In the genomic region with DNA sequence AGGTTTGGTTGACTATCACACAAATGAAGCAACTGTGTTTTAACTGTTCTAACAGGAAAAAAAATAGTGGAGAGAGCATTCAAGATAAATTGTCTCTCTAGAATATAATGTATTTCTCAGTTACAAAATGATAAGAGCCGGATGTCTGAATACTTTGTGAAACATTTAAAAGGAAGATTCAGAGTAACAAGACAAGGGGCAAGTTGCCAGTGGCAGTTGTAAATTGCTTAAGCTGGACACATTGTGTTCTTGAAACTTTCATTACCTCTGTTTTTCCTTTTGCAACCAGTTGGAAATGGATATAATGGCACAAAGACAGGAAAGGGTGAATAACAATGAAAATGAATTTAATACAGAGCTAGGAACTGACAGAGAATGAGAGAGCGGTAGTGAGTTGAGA, we compare ENCODE assay signal across 33 cellular contexts.
"Had no signal": no experiment of that assay in that cellular context is flagged by ENCODE, and none has a peak within 500 bp of the region (broad histone marks: within the 10 kb centered on the region; RNA-seq: fewer than 3 reads in every experiment).

No MANE protein-coding gene starts in this region.

- FAIRE-seq: astrocyte had no signal

- H3K9me3 ChIP-seq: body of pancreas, breast epithelium, MG63, Peyer's patch had no signal

- H3K4me3 Mint-ChIP-seq: activated CD4-positive, alpha-beta memory T cell treated with anti-CD3 and anti-CD28 coated beads, Interleukin-2, amount 10 ng/mL, durations not matched to agents 7 days and 5 days; activated CD8-positive, alpha-beta memory T cell treated with anti-CD3 and anti-CD28 coated beads, Interleukin-2, amount 10 ng/mL, durations not matched to agents 7 days and 5 days; activated naive CD8-positive, alpha-beta T cell treated with anti-CD3 and anti-CD28 coated beads for 36 hours had no signal

- H3K27ac Mint-ChIP-seq: activated CD4-positive, alpha-beta memory T cell treated with anti-CD3 and anti-CD28 coated beads, Interleukin-2, amount 10 ng/mL, durations not matched to agents 7 days and 5 days; activated CD8-positive, alpha-beta memory T cell treated with anti-CD3 and anti-CD28 coated beads, Interleukin-2, amount 10 ng/mL, durations not matched to agents 7 days and 5 days; activated naive CD8-positive, alpha-beta T cell treated with anti-CD3 and anti-CD28 coated beads for 36 hours had no signal

- H3K4me1 Mint-ChIP-seq: activated CD4-positive, alpha-beta memory T cell treated with anti-CD3 and anti-CD28 coated beads, Interleukin-2, amount 10 ng/mL, durations not matched to agents 7 days and 5 days; activated CD8-positive, alpha-beta memory T cell treated with anti-CD3 and anti-CD28 coated beads, Interleukin-2, amount 10 ng/mL, durations not matched to agents 7 days and 5 days; activated naive CD8-positive, alpha-beta T cell treated with anti-CD3 and anti-CD28 coated beads for 36 hours had no signal

- ATAC-seq: activated CD8-positive, alpha-beta memory T cell treated with anti-CD3 and anti-CD28 coated beads, Interleukin-2, amount 10 ng/mL, durations not matched to agents 7 days and 5 days; body of pancreas had no signal

- H3K36me3 ChIP-seq: breast epithelium, MG63, Peyer's patch, WERI-Rb-1 had no signal

- H3K9me3 Mint-ChIP-seq: activated CD4-positive, alpha-beta memory T cell treated with anti-CD3 and anti-CD28 coated beads, Interleukin-2, amount 10 ng/mL, durations not matched to agents 7 days and 5 days had no signal

- H3K36me3 Mint-ChIP-seq: activated CD8-positive, alpha-beta memory T cell treated with anti-CD3 and anti-CD28 coated beads, Interleukin-2, amount 10 ng/mL, durations not matched to agents 7 days and 5 days; activated naive CD8-positive, alpha-beta T cell treated with anti-CD3 and anti-CD28 coated beads for 36 hours had no signal

- DNase-seq: activated CD4-positive, alpha-beta memory T cell treated with anti-CD3 and anti-CD28 coated beads, Interleukin-2, amount 10 ng/mL, durations not matched to agents 7 days and 5 days; activated CD4-positive, alpha-beta T cell treated with anti-CD3 and anti-CD28 coated beads for 1 hour; activated CD4-positive, alpha-beta T cell treated with anti-CD3 and anti-CD28 coated beads for 48 hours; activated CD4-positive, CD25-positive, alpha-beta regulatory T cell; activated CD8-positive, alpha-beta memory T cell treated with anti-CD3 and anti-CD28 coated beads for 24 hours; activated CD8-positive, alpha-beta memory T cell treated with anti-CD3 and anti-CD28 coated beads, Interleukin-2, amount 10 ng/mL, durations not matched to agents 7 days and 5 days; activated CD8-positive, alpha-beta memory T cell treated with anti-CD3 and anti-CD28 coated beads, Interleukin-2, amount 50 U/mL, for 48 hours; activated effector memory CD4-positive, alpha-beta T cell treated with anti-CD3 and anti-CD28 coated beads, Interleukin-2, amount 50 U/mL, for 16 hours; activated naive CD4-positive, alpha-beta T cell; activated naive CD4-positive, alpha-beta T cell treated with anti-CD3 and anti-CD28 coated beads, Interleukin-2, amount 50 U/mL, for 16 hours; activated naive CD8-positive, alpha-beta T cell treated with anti-CD3 and anti-CD28 coated beads for 36 hours; activated T-cell treated with anti-CD3 and anti-CD28 coated beads, Interleukin-2, amount 50 U/mL, for 48 hours; body of pancreas; Karpas-422; MG63; NCI-H1048; NCI-H1105 treated with DMSO at 0.1 percent for 48 hours; NCI-H1436; NCI-H1694; NCI-H1930; NCI-H2081 treated with DMSO at 0.1 percent for 48 hours; NCI-H345; NCI-H524 treated with DMSO at 0.1 percent for 48 hours; Peyer's patch; RPMI8226; SHP77 treated with DMSO at 0.1 percent for 48 hours; SW 1271; T-helper 1 cell; T-helper 2 cell; T-helper 9 cell; WERI-Rb-1 had no signal

- H3K4me3 ChIP-seq: body of pancreas, breast epithelium, MG63, Peyer's patch had no signal

- H3K27me3 ChIP-seq: breast epithelium, Peyer's patch had no signal

- H3K4me1 ChIP-seq: body of pancreas, breast epithelium, Peyer's patch had no signal

- H3K27ac ChIP-seq: body of pancreas, breast epithelium, Peyer's patch, WERI-Rb-1 had no signal
